Comparison of ENCODE assay signal across 8 cellular contexts in genomic region chr12:28189774-28190320, GRCh38. TPM values are rescaled to one million over a fixed set of nuclear protein-coding genes. Genes with fewer than 3 reads are reported as not detected.
A peak's percentile ranks its signal among the peaks of the same experiment; 100 is the strongest.
DNase-seq lines count a peak whose midpoint lies in the region; ATAC-seq and TF ChIP-seq lines count a peak whose summit lies in the region.

No MANE protein-coding gene starts in this region.

- DNase-seq in AG10803 (ENCODE audit: low read depth) (no peak), iPS-NIHi7 (ENCODE audit: extremely low spot score) (peak; percentile 13), NCI-H1436 (lab: John Stamatoyannopoulos, UW) (no peak), cerebellar cortex (ENCODE audit: low spot score) (no peak), NCI-H345 (lab: John Stamatoyannopoulos, UW) (no peak)
- DNase-seq in activated naive CD4-positive, alpha-beta T cell treated with anti-CD3 and anti-CD28 coated beads, Interleukin-2, amount 50 U/mL, for 72 hours (ENCODE audit: low spot score in 2 of 2) = peak in 1 of 2 donors; percentile 13

- no peaks in the 10 kb centered on the region for H3K27me3 Mint-ChIP-seq in stimulated activated naive CD8-positive, alpha-beta T cell treated with anti-CD3 and anti-CD28 coated beads, Interleukin-15, Interleukin-2, amounts not matched to agents 100 ng/mL and 50 ng/mL, for 24 hours

- peaks cover 57% of the 10 kb centered on the region for H3K4me1 Mint-ChIP-seq in stimulated activated naive CD8-positive, alpha-beta T cell treated with anti-CD3 and anti-CD28 coated beads, Interleukin-15, Interleukin-2, amounts not matched to agents 100 ng/mL and 50 ng/mL, for 24 hours (ENCODE audit: low read depth)

- peak overlapping the region; percentile 98 to 100 for H3K27ac Mint-ChIP-seq in activated naive CD4-positive, alpha-beta T cell treated with anti-CD3 and anti-CD28 coated beads, Interleukin-2, amount 50 U/mL, for 72 hours
- H3K27ac Mint-ChIP-seq in stimulated activated naive CD8-positive, alpha-beta T cell treated with anti-CD3 and anti-CD28 coated beads, Interleukin-15, Interleukin-2, amounts not matched to agents 100 ng/mL and 50 ng/mL, for 24 hours = peak overlapping the region; percentile 99

- peaks cover 28 to 45% of the 10 kb centered on the region in 2 donors for H3K36me3 Mint-ChIP-seq in activated naive CD4-positive, alpha-beta T cell treated with anti-CD3 and anti-CD28 coated beads, Interleukin-2, amount 50 U/mL, for 72 hours
- peaks cover 20% of the 10 kb centered on the region for H3K36me3 Mint-ChIP-seq in stimulated activated naive CD8-positive, alpha-beta T cell treated with anti-CD3 and anti-CD28 coated beads, Interleukin-15, Interleukin-2, amounts not matched to agents 100 ng/mL and 50 ng/mL, for 24 hours (ENCODE audit: low read depth)

- TF ChIP-seq CTCF in AG10803 (conservative IDR thresholded peaks at IDR 0.05; ENCODE audit: low read length) = no peak

- H3K4me3 ChIP-seq in AG10803 (ENCODE audit: low read length) = peak overlapping the region; percentile 87

- peak; percentile 1 for ATAC-seq in HG02884 (IDR thresholded peaks at IDR 0.05; ENCODE audit: unreplicated experiment)
- ATAC-seq in activated naive CD4-positive, alpha-beta T cell treated with anti-CD3 and anti-CD28 coated beads, Interleukin-2, amount 50 U/mL, for 72 hours = no peak

- H3K4me3 Mint-ChIP-seq in stimulated activated naive CD8-positive, alpha-beta T cell treated with anti-CD3 and anti-CD28 coated beads, Interleukin-15, Interleukin-2, amounts not matched to agents 100 ng/mL and 50 ng/mL, for 24 hours = peak overlapping the region; percentile 95

- peaks cover 5 to 25% of the 10 kb centered on the region in 2 donors for H3K9me3 Mint-ChIP-seq in activated naive CD4-positive, alpha-beta T cell treated with anti-CD3 and anti-CD28 coated beads, Interleukin-2, amount 50 U/mL, for 72 hours
- H3K9me3 Mint-ChIP-seq in stimulated activated naive CD8-positive, alpha-beta T cell treated with anti-CD3 and anti-CD28 coated beads, Interleukin-15, Interleukin-2, amounts not matched to agents 100 ng/mL and 50 ng/mL, for 24 hours = peaks cover 5% of the 10 kb centered on the region

RNA-seq across cellular contexts. Expression of gene CCDC91, which starts 0.4 kb away (rescaled TPM):
- total RNA-seq in activated naive CD4-positive, alpha-beta T cell treated with anti-CD3 and anti-CD28 coated beads, Interleukin-2, amount 50 U/mL, for 72 hours = 10 to 100 TPM; 13.6 to 25.5 TPM
